Comparison of ENCODE assay signal across 14 cellular contexts in the genomic region with DNA sequence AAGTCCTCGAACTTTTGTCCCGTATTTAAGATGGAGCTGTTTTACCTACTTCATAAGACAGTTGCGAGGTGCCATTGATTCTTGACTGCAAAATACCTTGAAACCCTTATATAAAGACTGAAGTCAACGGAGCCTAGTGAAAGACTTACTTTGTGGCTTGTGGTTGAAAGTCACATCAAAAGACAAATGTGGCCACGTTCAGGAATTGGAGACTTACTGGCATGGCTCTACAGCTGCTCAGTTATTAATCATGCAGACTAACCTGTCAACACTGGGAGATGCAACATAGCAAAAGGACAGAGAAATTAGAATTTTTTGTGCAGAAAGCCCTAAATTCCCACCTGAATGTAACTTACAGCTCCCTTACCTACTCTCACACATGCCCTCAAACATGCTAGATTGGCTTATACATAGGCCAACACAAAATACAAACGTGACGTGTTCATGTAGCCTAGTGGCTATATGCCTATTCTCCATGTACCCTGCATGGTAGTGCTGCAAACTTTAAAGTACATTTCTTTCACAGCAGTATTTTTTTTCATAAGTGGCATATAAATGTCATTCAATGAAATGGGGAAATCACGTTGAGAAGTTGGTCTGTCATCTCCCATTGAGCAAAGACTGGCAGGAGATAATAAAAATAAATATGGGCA.
DNase-seq lines count a peak whose midpoint lies in the region; ATAC-seq and TF ChIP-seq lines count a peak whose summit lies in the region.
"Had no signal": no experiment of that assay in that cellular context is flagged by ENCODE, and none has a peak within 500 bp of the region (broad histone marks: within the 10 kb centered on the region; RNA-seq: fewer than 3 reads in every experiment).

No MANE protein-coding gene starts in this region.

- no peak overlapping the region for H2AFZ ChIP-seq in GM23248

- H3K9ac ChIP-seq in GM23248 = no peak overlapping the region

- H4K20me1 ChIP-seq in GM23248 (ENCODE audit: insufficient read depth) = no peaks in the 10 kb centered on the region

- no peak overlapping the region for H3K27ac Mint-ChIP-seq in activated CD4-positive, alpha-beta T cell treated with anti-CD3 and anti-CD28 coated beads for 36 hours
- H3K27ac Mint-ChIP-seq in type B pancreatic cell = no peak overlapping the region
- H3K27ac Mint-ChIP-seq in nephron progenitor cell = no peak overlapping the region
- H3K27ac Mint-ChIP-seq: activated CD8-positive, alpha-beta T cell treated with anti-CD3 and anti-CD28 coated beads for 36 hours; activated naive CD8-positive, alpha-beta T cell treated with anti-CD3 and anti-CD28 coated beads, Interleukin-2, amount 50 U/mL, for 24 hours; dendritic cell treated with granulocyte-macrophage colony-stimulating factor and Interleukin-4, amounts not matched to agents 40 ng/mL and 50 ng/mL, for 4 days had no signal

- TF ChIP-seq CTCF in type B pancreatic cell (conservative IDR thresholded peaks at IDR 0.05) (no peak), nephron progenitor cell (IDR thresholded peaks at IDR 0.05) (no peak)

- CTCF ChIA-PET in activated CD4-positive, alpha-beta T cell treated with anti-CD3 and anti-CD28 coated beads for 36 hours (lab: Charles Lee) = interaction anchor here (0.7 kb wide), 1 partner anchor 325 kb away, joined by 3 read pairs; no protein-coding TSS in a partner anchor

- no peak overlapping the region for H3K27ac ChIP-seq in GM23248
- H3K27ac ChIP-seq: 22Rv1 had no signal

- H3K27me3 Mint-ChIP-seq in activated CD4-positive, alpha-beta T cell treated with anti-CD3 and anti-CD28 coated beads for 36 hours = peaks cover 22% of the 10 kb centered on the region
- no peaks in the 10 kb centered on the region for H3K27me3 Mint-ChIP-seq in type B pancreatic cell
- H3K27me3 Mint-ChIP-seq in nephron progenitor cell (ENCODE audit: low read depth, poor library complexity) = peaks cover 4% of the 10 kb centered on the region
- H3K27me3 Mint-ChIP-seq: dendritic cell treated with granulocyte-macrophage colony-stimulating factor and Interleukin-4, amounts not matched to agents 40 ng/mL and 50 ng/mL, for 4 days had no signal

- 34% methylated on average over 8 of the region's 8 CpGs for WGBS in GM23248 (ENCODE audit: low coverage in 1 of 2, low lambda C conversion rate in 2 of 2, missing lambda C conversion rate in 2 of 2), 2 experiments

- in situ Hi-C loops in GM23248 (cut with MboI) = no loop called here

- H3K4me3 ChIP-seq in GM23248 = no peak overlapping the region

- no peaks in the 10 kb centered on the region for H3K9me3 ChIP-seq in GM23248 (ENCODE audit: low read depth)

- POLR2A ChIA-PET in activated CD4-positive, alpha-beta T cell treated with anti-CD3 and anti-CD28 coated beads for 36 hours (lab: Charles Lee) = no interaction called here

- ATAC-seq in activated CD4-positive, alpha-beta T cell treated with anti-CD3 and anti-CD28 coated beads for 36 hours = peak; percentile 30
- ATAC-seq in GM21786 (IDR thresholded peaks at IDR 0.05; ENCODE audit: unreplicated experiment) = peak; percentile 78
- ATAC-seq in HG03175 (IDR thresholded peaks at IDR 0.05; ENCODE audit: unreplicated experiment) = peak; percentile 82
- ATAC-seq: activated CD8-positive, alpha-beta T cell treated with anti-CD3 and anti-CD28 coated beads for 36 hours; activated naive CD8-positive, alpha-beta T cell treated with anti-CD3 and anti-CD28 coated beads, Interleukin-2, amount 50 U/mL, for 24 hours had no signal

- H3K27me3 ChIP-seq in GM23248 (replicated peaks; ENCODE audit: insufficient read depth) = no peaks in the 10 kb centered on the region

- intact Hi-C loops in activated CD4-positive, alpha-beta T cell treated with anti-CD3 and anti-CD28 coated beads for 36 hours (cut with DNase I, micrococcal nuclease) = no loop called here

- H3K36me3 ChIP-seq in GM23248 (ENCODE audit: low read depth) = no peaks in the 10 kb centered on the region

- no peaks in the 10 kb centered on the region for H3K4me1 ChIP-seq in GM23248 (ENCODE audit: insufficient read depth)

- no peaks in the 10 kb centered on the region for H3K9me2 ChIP-seq in GM23248 (ENCODE audit: insufficient read depth)

- H3K4me3 Mint-ChIP-seq in activated CD4-positive, alpha-beta T cell treated with anti-CD3 and anti-CD28 coated beads for 36 hours = no peak overlapping the region
- H3K4me3 Mint-ChIP-seq in type B pancreatic cell = no peak overlapping the region
- no peak overlapping the region for H3K4me3 Mint-ChIP-seq in nephron progenitor cell
- H3K4me3 Mint-ChIP-seq: activated CD8-positive, alpha-beta T cell treated with anti-CD3 and anti-CD28 coated beads for 36 hours; activated naive CD8-positive, alpha-beta T cell treated with anti-CD3 and anti-CD28 coated beads, Interleukin-2, amount 50 U/mL, for 24 hours; dendritic cell treated with granulocyte-macrophage colony-stimulating factor and Interleukin-4, amounts not matched to agents 40 ng/mL and 50 ng/mL, for 4 days; nephron had no signal

- no peaks in the 10 kb centered on the region for H3K9me3 Mint-ChIP-seq in activated CD4-positive, alpha-beta T cell treated with anti-CD3 and anti-CD28 coated beads for 36 hours (ENCODE audit: low read depth)
- peaks cover 6% of the 10 kb centered on the region for H3K9me3 Mint-ChIP-seq in type B pancreatic cell
- H3K9me3 Mint-ChIP-seq in nephron progenitor cell = peaks cover 9% of the 10 kb centered on the region
- H3K9me3 Mint-ChIP-seq: activated CD8-positive, alpha-beta T cell treated with anti-CD3 and anti-CD28 coated beads for 36 hours; dendritic cell treated with granulocyte-macrophage colony-stimulating factor and Interleukin-4, amounts not matched to agents 40 ng/mL and 50 ng/mL, for 4 days; nephron had no signal

- H3K4me1 Mint-ChIP-seq in activated CD4-positive, alpha-beta T cell treated with anti-CD3 and anti-CD28 coated beads for 36 hours = no peaks in the 10 kb centered on the region
- H3K4me1 Mint-ChIP-seq in type B pancreatic cell (ENCODE audit: unreplicated experiment) (no peaks in the 10 kb centered on the region), nephron progenitor cell (no peaks in the 10 kb centered on the region)
- H3K4me1 Mint-ChIP-seq: activated naive CD8-positive, alpha-beta T cell treated with anti-CD3 and anti-CD28 coated beads, Interleukin-2, amount 50 U/mL, for 24 hours had no signal

- no peaks in the 10 kb centered on the region for H3K79me2 ChIP-seq in GM23248 (ENCODE audit: insufficient read depth)

- H3K4me2 ChIP-seq in GM23248 (ENCODE audit: unreplicated experiment) = no peak overlapping the region

- H3F3A ChIP-seq in GM23248 (ENCODE audit: insufficient read depth) = no peaks in the 10 kb centered on the region

- no peak for DNase-seq in activated CD4-positive, alpha-beta T cell treated with anti-CD3 and anti-CD28 coated beads for 36 hours
- DNase-seq in activated CD4-positive, alpha-beta T cell treated with anti-CD3 and anti-CD28 coated beads for 1 hour = no peak
- peak; percentile 62 for DNase-seq in myocyte (ENCODE audit: low read depth)
- DNase-seq in GM23248 = no peak
- no peak for DNase-seq in type B pancreatic cell (ENCODE audit: extremely low spot score, unreplicated experiment)
- DNase-seq in nephron progenitor cell = no peak
- DNase-seq: activated CD8-positive, alpha-beta T cell treated with anti-CD3 and anti-CD28 coated beads for 36 hours; activated naive CD8-positive, alpha-beta T cell treated with anti-CD3 and anti-CD28 coated beads, Interleukin-2, amount 50 U/mL, for 24 hours; Calu3 had no signal

- no peaks in the 10 kb centered on the region for H3K36me3 Mint-ChIP-seq in activated CD4-positive, alpha-beta T cell treated with anti-CD3 and anti-CD28 coated beads for 36 hours (ENCODE audit: low read depth)
- no peaks in the 10 kb centered on the region for H3K36me3 Mint-ChIP-seq in type B pancreatic cell
- H3K36me3 Mint-ChIP-seq in nephron progenitor cell (ENCODE audit: low read depth) = peaks cover 8% of the 10 kb centered on the region

Comparison
In these comparisons a context has a peak if more than half of its experiments do, and no peak if none do; other contexts are left out.
1. ATAC-seq: peak in every context shown above with its lines; median percentile 82 in HG03175; 78 in GM21786; 30 in activated CD4-positive, alpha-beta T cell treated with anti-CD3 and anti-CD28 coated beads for 36 hours.